27 cellular contexts compared by ENCODE assay signal in genomic region chr19:31943778-31944177, GRCh38.
"Had no signal": no experiment of that assay in that cellular context is flagged by ENCODE, and none has a peak within 500 bp of the region (broad histone marks: within the 10 kb centered on the region; RNA-seq: fewer than 3 reads in every experiment).

No MANE protein-coding gene starts in this region.

- H3K27ac ChIP-seq: neural progenitor cell, ovary, parathyroid adenoma, right atrium auricular region, sigmoid colon, stomach, thoracic aorta, thyroid gland, tibial nerve, upper lobe of left lung, vagina had no signal

- H3K9ac ChIP-seq: neural progenitor cell, parathyroid adenoma had no signal

- H3K36me3 Mint-ChIP-seq: naive B cell; naive thymus-derived CD8-positive, alpha-beta T cell; natural killer cell treated with Interleukin-12 subunit alpha and Interleukin-12 subunit beta and Interleukin-15 and Interleukin-18, amount 100 ng/mL, for 72 hours; neural progenitor cell; stimulated activated effector memory CD8-positive, alpha-beta T cell treated with anti-CD3 and anti-CD28 coated beads, Interleukin-12 subunit alpha, Interleukin-12 subunit beta, amount 100 ng/mL, for 72 hours; stimulated activated naive B cell treated with anti-CD40 and anti-IgM and Interleukin-4, amounts not matched to agents 10 μg/mL and 1 μg/mL and 100 μg/mL, for 72 hours had no signal

- H2AFZ ChIP-seq: neural progenitor cell, parathyroid adenoma had no signal

- H3K79me2 ChIP-seq: parathyroid adenoma had no signal

- H3K4me3 ChIP-seq: neural progenitor cell, ovary, right atrium auricular region, sigmoid colon, stomach, thoracic aorta, thyroid gland, tibial nerve, upper lobe of left lung, vagina had no signal

- H3K36me3 ChIP-seq: neural progenitor cell, ovary, right atrium auricular region, sigmoid colon, stomach, thoracic aorta, thyroid gland, tibial nerve, upper lobe of left lung, vagina had no signal

- H3K4me3 Mint-ChIP-seq: naive B cell; naive thymus-derived CD8-positive, alpha-beta T cell; natural killer cell treated with Interleukin-12 subunit alpha and Interleukin-12 subunit beta and Interleukin-15 and Interleukin-18, amount 100 ng/mL, for 72 hours; neural progenitor cell; stimulated activated effector memory CD8-positive, alpha-beta T cell treated with anti-CD3 and anti-CD28 coated beads, Interleukin-12 subunit alpha, Interleukin-12 subunit beta, amount 100 ng/mL, for 72 hours; stimulated activated naive B cell treated with anti-CD40 and anti-IgM and Interleukin-4, amounts not matched to agents 10 μg/mL and 1 μg/mL and 100 μg/mL, for 72 hours; stimulated activated naive CD8-positive, alpha-beta T cell treated with anti-CD3 and anti-CD28 coated beads, Interleukin-15, Interleukin-2, amounts not matched to agents 100 ng/mL and 50 ng/mL, for 24 hours had no signal

- H3K27ac Mint-ChIP-seq: naive B cell; naive thymus-derived CD8-positive, alpha-beta T cell; natural killer cell treated with Interleukin-12 subunit alpha and Interleukin-12 subunit beta and Interleukin-15 and Interleukin-18, amount 100 ng/mL, for 72 hours; neural progenitor cell; stimulated activated effector memory CD8-positive, alpha-beta T cell treated with anti-CD3 and anti-CD28 coated beads, Interleukin-12 subunit alpha, Interleukin-12 subunit beta, amount 100 ng/mL, for 72 hours; stimulated activated naive B cell treated with anti-CD40 and anti-IgM and Interleukin-4, amounts not matched to agents 10 μg/mL and 1 μg/mL and 100 μg/mL, for 72 hours; stimulated activated naive CD8-positive, alpha-beta T cell treated with anti-CD3 and anti-CD28 coated beads, Interleukin-15, Interleukin-2, amounts not matched to agents 100 ng/mL and 50 ng/mL, for 24 hours had no signal

- DNase-seq: naive B cell; naive thymus-derived CD8-positive, alpha-beta T cell; occipital lobe; ovary; posterior cingulate gyrus; sigmoid colon; small intestine; stimulated activated CD4-positive, alpha-beta T cell treated with anti-CD3 and anti-CD28 coated beads, Interleukin-15, amount 100 ng/mL, for 24 hours; stimulated activated CD4-positive, alpha-beta T cell treated with anti-CD3 and anti-CD28 coated beads, Interleukin-2, amount 100 ng/mL, for 24 hours; stimulated activated CD4-positive, alpha-beta T cell treated with anti-CD3 and anti-CD28 coated beads, Interleukin-2, amount 100 ng/mL, for 48 hours; stimulated activated CD4-positive, alpha-beta T cell treated with anti-CD3 and anti-CD28 coated beads, Interleukin-4, amount 100 ng/mL, for 24 hours; stimulated activated naive B cell treated with anti-CD40 and anti-IgM and Interleukin-4, amounts not matched to agents 10 μg/mL and 1 μg/mL and 100 μg/mL, for 72 hours; stimulated activated naive CD4-positive, alpha-beta T cell treated with Interleukin-2 at 50 U/mL for 16 hours; stomach; thyroid gland; trophoblast cell; upper lobe of left lung had no signal

- FAIRE-seq: small intestine, urothelium cell line had no signal

- H3K9me3 ChIP-seq: ovary, right atrium auricular region, sigmoid colon, stomach, thoracic aorta, thyroid gland, tibial nerve, upper lobe of left lung, vagina had no signal

- H3K27me3 Mint-ChIP-seq: naive B cell; natural killer cell treated with Interleukin-12 subunit alpha and Interleukin-12 subunit beta and Interleukin-15 and Interleukin-18, amount 100 ng/mL, for 72 hours; stimulated activated naive B cell treated with anti-CD40 and anti-IgM and Interleukin-4, amounts not matched to agents 10 μg/mL and 1 μg/mL and 100 μg/mL, for 72 hours; stimulated activated naive CD8-positive, alpha-beta T cell treated with anti-CD3 and anti-CD28 coated beads, Interleukin-15, Interleukin-2, amounts not matched to agents 100 ng/mL and 50 ng/mL, for 24 hours had no signal

- ATAC-seq: naive thymus-derived CD8-positive, alpha-beta T cell; natural killer cell treated with Interleukin-12 subunit alpha and Interleukin-12 subunit beta and Interleukin-15 and Interleukin-18, amount 100 ng/mL, for 72 hours; stimulated activated effector memory CD8-positive, alpha-beta T cell treated with anti-CD3 and anti-CD28 coated beads, Interleukin-12 subunit alpha, Interleukin-12 subunit beta, amount 100 ng/mL, for 72 hours; stimulated activated naive B cell treated with anti-CD40 and anti-IgM and Interleukin-4, amounts not matched to agents 10 μg/mL and 1 μg/mL and 100 μg/mL, for 72 hours had no signal

- H3K9me3 Mint-ChIP-seq: natural killer cell treated with Interleukin-12 subunit alpha and Interleukin-12 subunit beta and Interleukin-15 and Interleukin-18, amount 100 ng/mL, for 72 hours; neural progenitor cell; stimulated activated effector memory CD8-positive, alpha-beta T cell treated with anti-CD3 and anti-CD28 coated beads, Interleukin-12 subunit alpha, Interleukin-12 subunit beta, amount 100 ng/mL, for 72 hours; stimulated activated naive B cell treated with anti-CD40 and anti-IgM and Interleukin-4, amounts not matched to agents 10 μg/mL and 1 μg/mL and 100 μg/mL, for 72 hours; stimulated activated naive CD8-positive, alpha-beta T cell treated with anti-CD3 and anti-CD28 coated beads, Interleukin-15, Interleukin-2, amounts not matched to agents 100 ng/mL and 50 ng/mL, for 24 hours had no signal

- H3K27me3 ChIP-seq: neural progenitor cell, ovary, right atrium auricular region, sigmoid colon, stomach, thyroid gland, tibial nerve, upper lobe of left lung, vagina had no signal

- H3K4me1 ChIP-seq: neural progenitor cell, parathyroid adenoma, right atrium auricular region, sigmoid colon, stomach, upper lobe of left lung had no signal

- H3K4me2 ChIP-seq: neural progenitor cell had no signal

- H3K4me1 Mint-ChIP-seq: naive B cell; naive thymus-derived CD8-positive, alpha-beta T cell; stimulated activated effector memory CD8-positive, alpha-beta T cell treated with anti-CD3 and anti-CD28 coated beads, Interleukin-12 subunit alpha, Interleukin-12 subunit beta, amount 100 ng/mL, for 72 hours; stimulated activated naive B cell treated with anti-CD40 and anti-IgM and Interleukin-4, amounts not matched to agents 10 μg/mL and 1 μg/mL and 100 μg/mL, for 72 hours had no signal
